Comparison of ENCODE assay signal across 8 cellular contexts in genomic region chr1:158112994-158113758, GRCh38.
DNase-seq lines count a peak whose midpoint lies in the region; ATAC-seq, FAIRE-seq and TF ChIP-seq lines count a peak whose summit lies in the region.

No MANE protein-coding gene starts in this region.

- H2AFZ ChIP-seq in SU-DHL-6 (ENCODE audit: low read depth, low read length, severe bottlenecking) = peak overlapping the region; percentile 35
- no peak overlapping the region for H2AFZ ChIP-seq in HepG2 (ENCODE audit: low read length)

- H3K4me1 ChIP-seq in colonic mucosa = peaks cover 3% of the 10 kb centered on the region
- no peaks in the 10 kb centered on the region for H3K4me1 ChIP-seq in HepG2 (ENCODE audit: insufficient read depth, low read length)

- TF ChIP-seq CTCF in AG04449 (IDR thresholded peaks at IDR 0.05; ENCODE audit: insufficient read depth, low read length, missing control alignments) = peak; percentile 32
- TF ChIP-seq CTCF in SU-DHL-6 (IDR thresholded peaks at IDR 0.05; ENCODE audit: insufficient read depth, low read length, poor library complexity, severe bottlenecking) = no peak
- peak; percentile 42 for TF ChIP-seq CTCF in colonic mucosa (IDR thresholded peaks at IDR 0.05)
- no peak for TF ChIP-seq CTCF in HepG2 (CRISPR knock-in tag; IDR thresholded peaks at IDR 0.05)

- no peaks in the 10 kb centered on the region for H3K79me2 ChIP-seq in SU-DHL-6 (ENCODE audit: insufficient read depth, low read length)
- H3K79me2 ChIP-seq in HepG2 (ENCODE audit: insufficient read depth, low read length) = no peaks in the 10 kb centered on the region

- H3K9me3 ChIP-seq in SU-DHL-6 (ENCODE audit: insufficient read depth, low read length) = no peaks in the 10 kb centered on the region
- H3K9me3 ChIP-seq in colonic mucosa = no peaks in the 10 kb centered on the region
- H3K9me3 ChIP-seq in HepG2 (ENCODE audit: low read length) = peaks cover 9% of the 10 kb centered on the region

- in situ Hi-C loops in HepG2 (cut with HindIII; ENCODE audit: extremely low pct_ligation_motif_present, low pct_unique_long_range_greater_than_20kb) = no loop called here

- no peaks in the 10 kb centered on the region for H3F3A ChIP-seq in SU-DHL-6 (ENCODE audit: insufficient read depth)

- H3K36me3 ChIP-seq in SU-DHL-6 (ENCODE audit: low read length) (no peaks in the 10 kb centered on the region), colonic mucosa (no peaks in the 10 kb centered on the region), HepG2 (replicated peaks in 1 of 2; ENCODE audit: control insufficient read depth in 1 of 2, insufficient read depth in 2 of 2, low read length in 2 of 2) (no peaks in the 10 kb centered on the region)

- TF ChIP-seq POLR2A in HepG2 (IDR thresholded peaks at IDR 0.05; ENCODE audit: insufficient read depth in 1 of 2, low read depth in 2 of 2, low read length in 2 of 2) = no peak

- H3K4me3 ChIP-seq in AG04449 (ENCODE audit: low read depth, low read length) (peak overlapping the region; percentile 60), SU-DHL-6 (ENCODE audit: insufficient read depth, low read length, poor library complexity, severe bottlenecking) (no peak overlapping the region), colonic mucosa (peak overlapping the region; percentile 74), HepG2 (replicated peaks in 1 of 3; ENCODE audit: insufficient read depth in 1 of 3, low read depth in 2 of 3, low read length in 3 of 3) (peak overlapping the region in 2 of 3 experiments; percentile 27 to 52; a peak in 2 of 6 replicates)

- TF ChIP-seq EP300 in HepG2 (IDR thresholded peaks at IDR 0.05; ENCODE audit: low read depth in 2 of 2, low read length in 2 of 2) (no peak), HepG2 (CRISPR knock-in tag; IDR thresholded peaks at IDR 0.05; ENCODE audit: borderline replicate concordance) (no peak)

- CTCF ChIA-PET in AG04449 (lab: Yijun Ruan, JAX) = interaction anchor here (0.7 to 29.1 kb wide), 11 partner anchors 6 to 133 kb away, joined by 3 to 2279 read pairs (median 4); partner anchors contain the start of gene KIRREL1
- CTCF ChIA-PET in HepG2 (lab: Yijun Ruan, JAX; ENCODE audit: low intra/inter-chr PET ratio, low total read pairs) = interaction anchor here (1.0 kb wide), 1 partner anchor 149 kb away, joined by 5 read pairs; no protein-coding TSS in a partner anchor

- intact Hi-C loops in colonic mucosa (cut with DNase I) = no loop called here
- intact Hi-C loops in HepG2 (cut with micrococcal nuclease; ENCODE audit: unreplicated experiment) = no loop called here

- no peak overlapping the region for H3K9ac ChIP-seq in SU-DHL-6 (ENCODE audit: low read length)
- peak overlapping the region in 1 of 2 donors; percentile 46 for H3K9ac ChIP-seq in colonic mucosa (ENCODE audit: low read depth in 2 of 2, low read length in 2 of 2)
- H3K9ac ChIP-seq in HepG2 (ENCODE audit: insufficient read depth, low read depth, low read length) = no peak overlapping the region

- ATAC-seq in HepG2 (peak; percentile 84), HG03457 (IDR thresholded peaks at IDR 0.05; ENCODE audit: unreplicated experiment) (no peak)

- no TSS peak for BruUV-seq in HepG2 (replicated peaks; lab: Mats Ljungman, UMichigan)

- H3K27ac ChIP-seq in SU-DHL-6 (ENCODE audit: low read depth, low read length) = no peak overlapping the region
- H3K27ac ChIP-seq in colonic mucosa = peak overlapping the region; percentile 40
- H3K27ac ChIP-seq in HepG2 (ENCODE audit: extremely low read length, insufficient read depth, low read length) = no peak overlapping the region

- H3K27me3 ChIP-seq in SU-DHL-6 (ENCODE audit: low read length) = no peaks in the 10 kb centered on the region
- no peaks in the 10 kb centered on the region for H3K27me3 ChIP-seq in colonic mucosa
- H3K27me3 ChIP-seq in HepG2 (ENCODE audit: control insufficient read depth in 1 of 2, insufficient read depth in 2 of 2, low read length in 2 of 2) = peaks cover 0 to 37% of the 10 kb centered on the region in 2 experiments; a peak in 4 of 5 replicates

- H3K9me2 ChIP-seq in SU-DHL-6 (replicated peaks; ENCODE audit: insufficient read depth, low read length) = no peaks in the 10 kb centered on the region

- H4K20me1 ChIP-seq in SU-DHL-6 (ENCODE audit: low read depth, low read length) = no peaks in the 10 kb centered on the region
- H4K20me1 ChIP-seq in HepG2 (ENCODE audit: insufficient read depth, low read length) = no peaks in the 10 kb centered on the region

- FAIRE-seq in HepG2 (lab: Jason Lieb, UNC) = no peak

- H3K4me2 ChIP-seq in SU-DHL-6 (ENCODE audit: low read depth, low read length, poor library complexity, severe bottlenecking) (peak overlapping the region; percentile 24), HepG2 (ENCODE audit: low read depth, low read length) (peak overlapping the region; percentile 54)

- POLR2A ChIA-PET in AG04449 (lab: Yijun Ruan, JAX) = no interaction called here
- POLR2A ChIA-PET in HepG2 (lab: Yijun Ruan, JAX) = no interaction called here

- no peak for TF ChIP-seq RAD21 in HepG2 (CRISPR knock-in tag; IDR thresholded peaks at IDR 0.05)

- DNase-seq in AG04449 (ENCODE audit: low read depth, low spot score) (no peak), HPDE6-E6E7 (ENCODE audit: extremely low spot score) (peak; percentile 20), colonic mucosa (peak; percentile 42), HepG2 (ENCODE audit: low spot score) (no peak), NCI-H2029 (lab: John Stamatoyannopoulos, UW) (no peak)
- peak; percentile 6 to 32 for DNase-seq in stimulated activated CD8-positive, alpha-beta memory T cell treated with anti-CD3 and anti-CD28 coated beads, Interleukin-15, amount 100 ng/mL, for 48 hours (ENCODE audit: low read depth in 2 of 2)

- 34% methylated on average over 12 of the region's 58 CpGs for WGBS in HepG2 (ENCODE audit: low lambda C conversion rate)

TF ChIP-seq in HepG2, 621 proteins besides CTCF, POLR2A, EP300 and RAD21:
- TF ChIP-seq YY1 (IDR thresholded peaks at IDR 0.05; ENCODE audit: insufficient read depth, insufficient replicate concordance, low read depth, low read length) = peak; percentile 18
- peak; percentile 39 for TF ChIP-seq HNRNPLL (IDR thresholded peaks at IDR 0.05; ENCODE audit: low read depth, low read length, poor library complexity, severe bottlenecking)
- TF ChIP-seq ATF7 (IDR thresholded peaks at IDR 0.05) = peak; percentile 74
- TF ChIP-seq ATF7 (CRISPR knock-in tag; IDR thresholded peaks at IDR 0.05) = no peak
- peak; percentile 61 for TF ChIP-seq ZNF263 (CRISPR knock-in tag; IDR thresholded peaks at IDR 0.05)
- no peak for TF ChIP-seq KDM5B (CRISPR knock-in tag; IDR thresholded peaks at IDR 0.05; ENCODE audit: borderline replicate concordance)
- TF ChIP-seq ZNF430 (CRISPR knock-in tag; IDR thresholded peaks at IDR 0.05) = no peak
- TF ChIP-seq, protein P1, sequence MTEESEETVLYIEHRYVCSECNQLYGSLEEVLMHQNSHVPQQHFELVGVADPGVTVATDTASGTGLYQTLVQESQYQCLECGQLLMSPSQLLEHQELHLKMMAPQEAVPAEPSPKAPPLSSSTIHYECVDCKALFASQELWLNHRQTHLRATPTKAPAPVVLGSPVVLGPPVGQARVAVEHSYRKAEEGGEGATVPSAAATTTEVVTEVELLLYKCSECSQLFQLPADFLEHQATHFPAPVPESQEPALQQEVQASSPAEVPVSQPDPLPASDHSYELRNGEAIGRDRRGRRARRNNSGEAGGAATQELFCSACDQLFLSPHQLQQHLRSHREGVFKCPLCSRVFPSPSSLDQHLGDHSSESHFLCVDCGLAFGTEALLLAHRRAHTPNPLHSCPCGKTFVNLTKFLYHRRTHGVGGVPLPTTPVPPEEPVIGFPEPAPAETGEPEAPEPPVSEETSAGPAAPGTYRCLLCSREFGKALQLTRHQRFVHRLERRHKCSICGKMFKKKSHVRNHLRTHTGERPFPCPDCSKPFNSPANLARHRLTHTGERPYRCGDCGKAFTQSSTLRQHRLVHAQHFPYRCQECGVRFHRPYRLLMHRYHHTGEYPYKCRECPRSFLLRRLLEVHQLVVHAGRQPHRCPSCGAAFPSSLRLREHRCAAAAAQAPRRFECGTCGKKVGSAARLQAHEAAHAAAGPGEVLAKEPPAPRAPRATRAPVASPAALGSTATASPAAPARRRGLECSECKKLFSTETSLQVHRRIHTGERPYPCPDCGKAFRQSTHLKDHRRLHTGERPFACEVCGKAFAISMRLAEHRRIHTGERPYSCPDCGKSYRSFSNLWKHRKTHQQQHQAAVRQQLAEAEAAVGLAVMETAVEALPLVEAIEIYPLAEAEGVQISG (CRISPR knock-in tag; IDR thresholded peaks at IDR 0.05) = no peak
- TF ChIP-seq CREB1 (IDR thresholded peaks at IDR 0.05) = 0 out of 2 replicates have a peak, but pooled peaks have one; percentile 19
- no peak for TF ChIP-seq CREB1 (CRISPR knock-in tag; IDR thresholded peaks at IDR 0.05)
TF ChIP-seq in HepG2: peak in this region for 5.

Comparison
In these comparisons a context has a peak if more than half of its experiments do, and no peak if none do; other contexts are left out.
1. DNase-seq: peak in HPDE6-E6E7 (single experiment), colonic mucosa (single experiment) and stimulated activated CD8-positive, alpha-beta memory T cell treated with anti-CD3 and anti-CD28 coated beads, Interleukin-15, amount 100 ng/mL, for 48 hours (2 of 2); none in AG04449 (single experiment), HepG2 (single experiment) and NCI-H2029 (single experiment).
2. CTCF ChIP-seq: peak in AG04449 (single experiment) and colonic mucosa (single experiment); none in SU-DHL-6 (single experiment) and HepG2 (single experiment).